Comparison of ENCODE assay signal across 8 cellular contexts in genomic region chr5:129361441-129362025, GRCh38.
DNase-seq lines count a peak whose midpoint lies in the region; ATAC-seq, FAIRE-seq and TF ChIP-seq lines count a peak whose summit lies in the region.

No MANE protein-coding gene starts in this region.

- H3K4me3 ChIP-seq in GM12878: no peak overlapping the region

- intact Hi-C loops in GM12878 (cut with micrococcal nuclease; ENCODE audit: unreplicated experiment): loop anchor here (2.0 kb wide), 1 partner anchor 407 kb away; no protein-coding TSS in a partner anchor

- H3K9me3 Mint-ChIP-seq in nephron progenitor cell: peaks cover 16% of the 10 kb centered on the region
- no peaks in the 10 kb centered on the region for H3K9me3 Mint-ChIP-seq in activated naive CD8-positive, alpha-beta T cell treated with anti-CD3 and anti-CD28 coated beads, Interleukin-2, amount 50 U/mL, for 24 hours

- no peak overlapping the region for H3K4me3 Mint-ChIP-seq in nephron progenitor cell
- H3K4me3 Mint-ChIP-seq in activated naive CD8-positive, alpha-beta T cell treated with anti-CD3 and anti-CD28 coated beads, Interleukin-2, amount 50 U/mL, for 24 hours: no peak overlapping the region

- TF ChIP-seq CTCF in GM12878 (IDR thresholded peaks at IDR 0.05 in 2 of 3, conservative IDR thresholded peaks at IDR 0.05 in 1 of 3; ENCODE audit: control insufficient read depth in 2 of 3, extremely low read depth in 1 of 3, insufficient read depth in 1 of 3, low read depth in 3 of 3, low read length in 3 of 3) (peak in 2 of 3 experiments; percentile 36 to 42; a peak in 4 of 6 replicates), nephron progenitor cell (IDR thresholded peaks at IDR 0.05) (peak; percentile 49)

- FAIRE-seq in GM12878 (lab: Jason Lieb, UNC): peak; percentile 54

- H3K27ac ChIP-seq in GM12878 (ENCODE audit: control insufficient read depth, insufficient read depth): no peak overlapping the region

- 0% methylated on average over 1 of the region's 1 CpG for WGBS in GM12878 (ENCODE audit: insufficient coverage, insufficient replicate concordance, low lambda C conversion rate, missing lambda C conversion rate)

- no peaks in the 10 kb centered on the region for H3K9me3 ChIP-seq in GM12878 (replicated peaks; ENCODE audit: control insufficient read depth, insufficient read depth, low read length)

- H3K4me1 Mint-ChIP-seq in nephron progenitor cell: no peaks in the 10 kb centered on the region
- H3K4me1 Mint-ChIP-seq in activated naive CD8-positive, alpha-beta T cell treated with anti-CD3 and anti-CD28 coated beads, Interleukin-2, amount 50 U/mL, for 24 hours: no peaks in the 10 kb centered on the region

- no peak overlapping the region for H3K9ac ChIP-seq in GM12878 (ENCODE audit: control insufficient read depth, insufficient read depth, low read length)

- no peak for TF ChIP-seq POLR2A in GM12878 (IDR thresholded peaks at IDR 0.05; ENCODE audit: low read depth, low read length)

- peak; percentile 44 for TF ChIP-seq RAD21 in Ishikawa (IDR thresholded peaks at IDR 0.05; ENCODE audit: low read depth)
- peak; percentile 28; the same call in 1 of the 2 replicates for TF ChIP-seq RAD21 in GM12878 (IDR thresholded peaks at IDR 0.05; ENCODE audit: insufficient read depth, low read depth, low read length)

- no peaks in the 10 kb centered on the region for H3K4me1 ChIP-seq in GM12878 (ENCODE audit: control insufficient read depth, insufficient read depth, low read length)

- no peak overlapping the region for H2AFZ ChIP-seq in GM12878 (ENCODE audit: control insufficient read depth, low read depth, low read length)

- no peaks in the 10 kb centered on the region for H3K36me3 Mint-ChIP-seq in nephron progenitor cell (ENCODE audit: low read depth)
- H3K36me3 Mint-ChIP-seq in activated naive CD8-positive, alpha-beta T cell treated with anti-CD3 and anti-CD28 coated beads, Interleukin-2, amount 50 U/mL, for 24 hours (ENCODE audit: low read depth): no peaks in the 10 kb centered on the region

- H3K79me2 ChIP-seq in GM12878 (ENCODE audit: control insufficient read depth, insufficient read depth, low read length): no peaks in the 10 kb centered on the region

- BruUV-seq in GM12878 (replicated peaks; lab: Mats Ljungman, UMichigan): no TSS peak

- no peak overlapping the region for H3K27ac Mint-ChIP-seq in nephron progenitor cell
- H3K27ac Mint-ChIP-seq in activated naive CD8-positive, alpha-beta T cell treated with anti-CD3 and anti-CD28 coated beads, Interleukin-2, amount 50 U/mL, for 24 hours: no peak overlapping the region

- H4K20me1 ChIP-seq in GM12878 (ENCODE audit: control insufficient read depth, insufficient read depth): no peaks in the 10 kb centered on the region

- in situ Hi-C loops in GM12878 (cut with MboI): no loop called here

- DNase-seq in GM03348 (ENCODE audit: low spot score): peak; percentile 9
- no peak for DNase-seq in GM12878 (ENCODE audit: low read depth, low spot score)
- DNase-seq in nephron progenitor cell: no peak
- DNase-seq in ecto neural progenitor cell (ENCODE audit: low spot score): no peak
- DNase-seq in activated naive CD8-positive, alpha-beta T cell treated with anti-CD3 and anti-CD28 coated beads, Interleukin-2, amount 50 U/mL, for 24 hours: no peak
- DNase-seq in kidney tubule cell (ENCODE audit: low spot score): no peak

- peaks cover 2% of the 10 kb centered on the region for H3K27me3 Mint-ChIP-seq in nephron progenitor cell (ENCODE audit: low read depth, poor library complexity)
- no peaks in the 10 kb centered on the region for H3K27me3 Mint-ChIP-seq in activated naive CD8-positive, alpha-beta T cell treated with anti-CD3 and anti-CD28 coated beads, Interleukin-2, amount 50 U/mL, for 24 hours

- no peak for TF ChIP-seq EP300 in Ishikawa (IDR thresholded peaks at IDR 0.05; ENCODE audit: borderline replicate concordance)
- TF ChIP-seq EP300 in GM12878 (IDR thresholded peaks at IDR 0.05; ENCODE audit: borderline replicate concordance in 1 of 2, control insufficient read depth in 1 of 2, low read depth in 2 of 2, low read length in 2 of 2): no peak

- SMC1A ChIA-PET in GM12878 (lab: Charles Lee; ENCODE audit: uncharacterized antibody, unreplicated experiment): interaction anchor here (0.8 kb wide), 1 partner anchor 295 kb away, joined by 3 read pairs; no protein-coding TSS in a partner anchor

- ATAC-seq in GM12878 (0 out of 3 replicates have a peak, but pooled peaks have one; percentile 40), HG02870 (IDR thresholded peaks at IDR 0.05; ENCODE audit: unreplicated experiment) (no peak)
- ATAC-seq in activated naive CD8-positive, alpha-beta T cell treated with anti-CD3 and anti-CD28 coated beads, Interleukin-2, amount 50 U/mL, for 24 hours: no peak

- no peak overlapping the region for H3K4me2 ChIP-seq in GM12878 (ENCODE audit: control insufficient read depth, insufficient read depth)

- RAD21 ChIA-PET in GM12878 (lab: Charles Lee; ENCODE audit: unreplicated experiment): no interaction called here

- no peaks in the 10 kb centered on the region for H3K27me3 ChIP-seq in GM12878 (replicated peaks in 1 of 2; ENCODE audit: control insufficient read depth in 2 of 2, insufficient read depth in 2 of 2, low read length in 1 of 2)

- H3K36me3 ChIP-seq in GM12878 (ENCODE audit: control insufficient read depth in 2 of 2, insufficient read depth in 2 of 2, low read length in 1 of 2): no peaks in the 10 kb centered on the region

- CTCF ChIA-PET in GM12878 (lab: Yijun Ruan, JAX): interaction anchor here (0.9 to 2.9 kb wide), 7 partner anchors 19 to 409 kb away, joined by 3 to 10 read pairs (median 5); no protein-coding TSS in a partner anchor

- POLR2A ChIA-PET in GM12878 (lab: Charles Lee): no interaction called here

TF ChIP-seq in Ishikawa, 13 proteins besides CTCF, POLR2A, EP300 and RAD21 (continues in another document):
- no peak for TF ChIP-seq MAX (IDR thresholded peaks at IDR 0.05)
- TF ChIP-seq TEAD4 (IDR thresholded peaks at IDR 0.05): no peak
- TF ChIP-seq NFIC (IDR thresholded peaks at IDR 0.05): no peak
- TF ChIP-seq REST (IDR thresholded peaks at IDR 0.05; ENCODE audit: low read depth): no peak
- TF ChIP-seq EGR1 (IDR thresholded peaks at IDR 0.05): no peak
- TF ChIP-seq CEBPB (IDR thresholded peaks at IDR 0.05): no peak

TF ChIP-seq in GM12878, 131 proteins besides CTCF, POLR2A, EP300 and RAD21:
- TF ChIP-seq MEF2A (IDR thresholded peaks at IDR 0.05; ENCODE audit: insufficient read depth, low read depth, low read length): no peak
- no peak for TF ChIP-seq ZNF217 (IDR thresholded peaks at IDR 0.05)
- TF ChIP-seq CHD1 (IDR thresholded peaks at IDR 0.05; ENCODE audit: low read depth, low read length): no peak
- TF ChIP-seq NR2C1 (IDR thresholded peaks at IDR 0.05): no peak
- TF ChIP-seq E4F1 (IDR thresholded peaks at IDR 0.05; ENCODE audit: borderline replicate concordance, partially characterized antibody): no peak
- TF ChIP-seq SMARCA5 (IDR thresholded peaks at IDR 0.05): no peak
- TF ChIP-seq TCF7 (IDR thresholded peaks at IDR 0.05; ENCODE audit: borderline replicate concordance): no peak
- no peak for TF ChIP-seq WRNIP1 (IDR thresholded peaks at IDR 0.05; ENCODE audit: borderline replicate concordance, low read depth, low read length)
- TF ChIP-seq EED (IDR thresholded peaks at IDR 0.05; ENCODE audit: low read depth): no peak
